Comparison of ENCODE assay signal across 9 cellular contexts in genomic region chr12:99767809-99768208, GRCh38.
DNase-seq lines count a peak whose midpoint lies in the region; ATAC-seq, FAIRE-seq and TF ChIP-seq lines count a peak whose summit lies in the region.
"Had no signal": no experiment of that assay in that cellular context is flagged by ENCODE, and none has a peak within 500 bp of the region (broad histone marks: within the 10 kb centered on the region; RNA-seq: fewer than 3 reads in every experiment).

No MANE protein-coding gene starts in this region.

- TF ChIP-seq EP300 in A549 (IDR thresholded peaks at IDR 0.05): no peak
- TF ChIP-seq EP300 in gastroesophageal sphincter (IDR thresholded peaks at IDR 0.05): no peak

- WGBS in A549 (ENCODE audit: missing lambda C conversion rate): 0% methylated on average over 1 of the region's 1 CpG
- WGBS in gastroesophageal sphincter (ENCODE audit: low coverage in 1 of 2), 2 donors: 4 to 15% methylated on average over 1 of the region's 1 CpG

- H3K27ac ChIP-seq in A549 (no peak overlapping the region), HEK293 (ENCODE audit: extremely low read depth, low read depth, low read length) (no peak overlapping the region), gastroesophageal sphincter (no peak overlapping the region)

- TF ChIP-seq CTCF in A549 (IDR thresholded peaks at IDR 0.05) (peak; percentile 40; the same call in 2 of the 3 replicates), HEK293 (tag by site-specific recombination; IDR thresholded peaks at IDR 0.05) (no peak), gastroesophageal sphincter (IDR thresholded peaks at IDR 0.05) (peak; percentile 29 to 56 (median 40))

- CTCF ChIA-PET in A549 (lab: Yijun Ruan, JAX): interaction anchor here (1.4 kb wide), 1 partner anchor 725 kb away, joined by 6 read pairs; no protein-coding TSS in a partner anchor
- CTCF ChIA-PET in HEK293 (lab: Yijun Ruan, JAX): interaction anchor here (0.6 to 1.5 kb wide), 12 partner anchors 8 to 928 kb away, joined by 3 to 7 read pairs (median 3); no protein-coding TSS in a partner anchor

- DNase-seq in A549 (ENCODE audit: low read depth in 1 of 2, low spot score in 1 of 2) (peak in 1 of 2 experiments; percentile 46), RKO (ENCODE audit: low spot score) (peak; percentile 57), HAP-1 (ENCODE audit: low spot score in 2 of 2) (no peak), mucosa of gallbladder (ENCODE audit: low spot score) (no peak)

- H3K4me1 ChIP-seq in A549 (no peaks in the 10 kb centered on the region), HEK293 (ENCODE audit: control insufficient read depth, insufficient read depth, low read length) (no peaks in the 10 kb centered on the region), gastroesophageal sphincter (peaks cover 0 to 6% (median 0%) of the 10 kb centered on the region in 3 donors), HAP-1 (peaks cover 10% of the 10 kb centered on the region)

- H3K4me2 ChIP-seq in A549: peak overlapping the region; percentile 53; the same call in 2 of the 3 replicates

- POLR2A ChIA-PET in A549 (lab: Yijun Ruan, JAX): no interaction called here
- POLR2A ChIA-PET in HEK293 (lab: Yijun Ruan, JAX): no interaction called here

- H3K27me3 ChIP-seq in gastroesophageal sphincter (no peaks in the 10 kb centered on the region), HAP-1 (ENCODE audit: low read depth) (peaks cover 63% of the 10 kb centered on the region)

- no peak for FAIRE-seq in A549 (lab: Jason Lieb, UNC)
- FAIRE-seq: GM18507 had no signal

- in situ Hi-C loops in HAP-1 (cut with MboI; ENCODE audit: low sequenced_read_pairs): no loop called here

- no peaks in the 10 kb centered on the region for H3K9me3 ChIP-seq in A549
- H3K9me3 ChIP-seq in HEK293 (ENCODE audit: control insufficient read depth, insufficient read depth, low read depth, low read length): no peaks in the 10 kb centered on the region
- no peaks in the 10 kb centered on the region for H3K9me3 ChIP-seq in gastroesophageal sphincter
- H3K9me3 ChIP-seq in HAP-1: no peaks in the 10 kb centered on the region

- TF ChIP-seq POLR2A in A549 (IDR thresholded peaks at IDR 0.05; ENCODE audit: low read length) (no peak), gastroesophageal sphincter (IDR thresholded peaks at IDR 0.05) (no peak)

- TF ChIP-seq RAD21 in A549 (conservative IDR thresholded peaks at IDR 0.05 in 1 of 2, IDR thresholded peaks at IDR 0.05 in 1 of 2): peak; percentile 64 to 69

- H3K4me3 ChIP-seq in A549: no peak overlapping the region
- H3K4me3 ChIP-seq in HEK293 (ENCODE audit: low read depth, low read length): no peak overlapping the region
- H3K4me3 ChIP-seq in gastroesophageal sphincter: peak overlapping the region; percentile 30 to 41
- H3K4me3 ChIP-seq in HAP-1: no peak overlapping the region

- ATAC-seq in A549: no peak
- ATAC-seq in gastroesophageal sphincter: no peak
- no peak for ATAC-seq in HG03135 (IDR thresholded peaks at IDR 0.05; ENCODE audit: unreplicated experiment)
- no peak for ATAC-seq in GM21526 (IDR thresholded peaks at IDR 0.05; ENCODE audit: low FRiP score, unreplicated experiment)

- H3K36me3 ChIP-seq in HEK293 (ENCODE audit: control insufficient read depth in 2 of 2, insufficient read depth in 1 of 2, low read length in 2 of 2) (no peaks in the 10 kb centered on the region), gastroesophageal sphincter (no peaks in the 10 kb centered on the region), HAP-1 (replicated peaks) (no peaks in the 10 kb centered on the region)

TF ChIP-seq in A549, 52 proteins besides CTCF, POLR2A, EP300 and RAD21:
- TF ChIP-seq CEBPB (IDR thresholded peaks at IDR 0.05) (no peak), GATA3 (IDR thresholded peaks at IDR 0.05; ENCODE audit: borderline replicate concordance) (no peak), SMC3 (IDR thresholded peaks at IDR 0.05) (peak; percentile 48), NPAS2 (CRISPR knock-in tag; IDR thresholded peaks at IDR 0.05; ENCODE audit: borderline replicate concordance) (no peak), MYC (IDR thresholded peaks at IDR 0.05; ENCODE audit: borderline replicate concordance, low read length) (no peak), ZFP36 (IDR thresholded peaks at IDR 0.05; ENCODE audit: borderline replicate concordance, partially characterized antibody) (no peak)

TF ChIP-seq in HEK293, 187 proteins besides CTCF, POLR2A, EP300 and RAD21:
- no peak for TF ChIP-seq BCL11A (tag by site-specific recombination; IDR thresholded peaks at IDR 0.05; ENCODE audit: low read depth)
- TF ChIP-seq ZNF514 (tag by site-specific recombination; IDR thresholded peaks at IDR 0.05): no peak
- TF ChIP-seq ZNF654 (tag by site-specific recombination; IDR thresholded peaks at IDR 0.05; ENCODE audit: low read depth): peak; percentile 48

Comparison
In these comparisons a context has a peak if more than half of its experiments do, and no peak if none do; other contexts are left out.
1. H3K4me3 ChIP-seq: peak in gastroesophageal sphincter (2 of 2); none in A549 (single experiment), HEK293 (single experiment) and HAP-1 (single experiment).
2. Of the 5 proteins assayed by ChIP-seq in both HEK293 and A549: peak only in HEK293: none; only in A549: CTCF; in both: none; in neither: 4.